ENCODE assay signal across 11 cellular contexts in the genomic region with DNA sequence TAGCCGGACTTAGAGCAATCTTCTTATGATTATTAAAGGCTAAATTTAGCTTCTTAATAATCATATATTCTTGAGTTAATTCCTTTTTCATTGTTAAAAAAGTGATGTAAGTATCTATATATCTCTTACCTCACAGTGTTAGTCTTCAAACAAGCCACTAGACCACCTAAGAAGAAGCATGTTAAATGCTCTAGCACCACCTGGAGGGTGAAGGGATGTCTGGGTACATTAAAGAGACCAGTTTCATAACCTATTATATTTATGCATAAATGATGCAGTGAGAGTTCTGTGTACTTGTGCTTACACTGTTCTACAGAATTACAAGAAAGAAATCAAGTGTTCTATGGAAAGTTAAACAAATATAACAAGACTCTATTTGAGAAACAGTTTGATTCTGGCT. TPM values are rescaled to one million over a fixed set of nuclear protein-coding genes. Genes with fewer than 3 reads are reported as not detected.
A peak's percentile ranks its signal among the peaks of the same experiment; 100 is the strongest.
DNase-seq lines count a peak whose midpoint lies in the region; ATAC-seq, FAIRE-seq and TF ChIP-seq lines count a peak whose summit lies in the region.
"Had no signal": no experiment of that assay in that cellular context is flagged by ENCODE, and none has a peak within 500 bp of the region (broad histone marks: within the 10 kb centered on the region; RNA-seq: fewer than 3 reads in every experiment).

No MANE protein-coding gene starts in this region.

- no TSS peak for BruUV-seq in PC-3 (replicated peaks; lab: Mats Ljungman, UMichigan)

- CTCF ChIA-PET in PC-3 (lab: Charles Lee) = interaction anchor here (1.2 kb wide), 1 partner anchor 18 kb away, joined by 3 read pairs; no protein-coding TSS in a partner anchor

- H3K4me2 ChIP-seq in PC-3 (ENCODE audit: low read length) = no peak overlapping the region

- H3K79me2 ChIP-seq in PC-3 (ENCODE audit: low read length) = no peaks in the 10 kb centered on the region

- no peaks in the 10 kb centered on the region for H3K9me2 ChIP-seq in PC-3 (replicated peaks; ENCODE audit: low read length)

- no peak overlapping the region for H3K27ac ChIP-seq in PC-3 (ENCODE audit: low read length)

- TF ChIP-seq CTCF in GM06990 (IDR thresholded peaks at IDR 0.05; ENCODE audit: insufficient read depth, low read length, poor library complexity, severe bottlenecking) (peak; percentile 8), PC-3 (conservative IDR thresholded peaks at IDR 0.05; ENCODE audit: low read depth, low read length) (peak; percentile 81), kidney epithelial cell (IDR thresholded peaks at IDR 0.05; ENCODE audit: insufficient read depth, low read length, poor library complexity, severe bottlenecking) (peak; percentile 49)

- no peaks in the 10 kb centered on the region for H3K9me3 ChIP-seq in PC-3 (ENCODE audit: low read length)

- no peak for FAIRE-seq in RCC 7860 (lab: Jason Lieb, UNC)

- DNase-seq in GM06990 (ENCODE audit: extremely low read depth, insufficient read length) (no peak), PC-3 (peak; percentile 56), kidney epithelial cell (ENCODE audit: low read depth) (peak; percentile 19), RCC 7860 (ENCODE audit: low spot score) (no peak), HUDEP-2 (lab: John Stamatoyannopoulos, UW; ENCODE audit: unreplicated experiment in 76 of 76) (no peak), foreskin melanocyte (no peak)
- DNase-seq: amygdala, NCI-H2029 treated with DMSO at 0.1 percent for 48 hours had no signal

- H3F3A ChIP-seq in PC-3 (ENCODE audit: low read length, unreplicated experiment) = no peaks in the 10 kb centered on the region

- intact Hi-C loops in PC-3 (cut with micrococcal nuclease) = no loop called here

- no peak overlapping the region for H2AFZ ChIP-seq in PC-3 (ENCODE audit: low read length)

- ATAC-seq in HG02981 (IDR thresholded peaks at IDR 0.05; ENCODE audit: unreplicated experiment) (peak; percentile 67), PC-3 (peak; percentile 73), GM21723 (IDR thresholded peaks at IDR 0.05; ENCODE audit: unreplicated experiment) (no peak)

- no peak overlapping the region for H3K9ac ChIP-seq in PC-3 (ENCODE audit: low read length)

- H3K4me1 ChIP-seq in PC-3 (ENCODE audit: insufficient read depth, low read length) = no peaks in the 10 kb centered on the region

- no peaks in the 10 kb centered on the region for H3K36me3 ChIP-seq in GM06990 (ENCODE audit: control insufficient read depth, insufficient read depth, low read length)
- H3K36me3 ChIP-seq in PC-3 (ENCODE audit: low read depth, low read length) = no peaks in the 10 kb centered on the region
- no peaks in the 10 kb centered on the region for H3K36me3 ChIP-seq in kidney epithelial cell (ENCODE audit: control insufficient read depth, insufficient read depth, low read length)

- POLR2A ChIA-PET in PC-3 (lab: Charles Lee; ENCODE audit: unreplicated experiment) = no interaction called here

- H3K4me3 ChIP-seq in GM06990 (replicated peaks; ENCODE audit: low read depth, low read length) = no peak overlapping the region
- H3K4me3 ChIP-seq in PC-3 (ENCODE audit: low read length) = no peak overlapping the region
- H3K4me3 ChIP-seq in kidney epithelial cell (ENCODE audit: low read depth, low read length) = no peak overlapping the region

- H3K27me3 ChIP-seq in GM06990 (replicated peaks; ENCODE audit: control insufficient read depth, insufficient read depth, low read length) = no peaks in the 10 kb centered on the region
- H3K27me3 ChIP-seq in PC-3 (ENCODE audit: low read length) = peaks cover 15% of the 10 kb centered on the region
- no peaks in the 10 kb centered on the region for H3K27me3 ChIP-seq in kidney epithelial cell (ENCODE audit: control insufficient read depth, insufficient read depth, low read length)

- no peaks in the 10 kb centered on the region for H4K20me1 ChIP-seq in PC-3 (ENCODE audit: low read length)

RNA-seq across cellular contexts. Expression of gene SLCO6A1, which starts 55.9 kb away (rescaled TPM):
- total RNA-seq in PC-3 (2014; rRNA removed) (not detected in 2 replicates), kidney epithelial cell (not detected in 2 replicates)
- total RNA-seq: omental fat pad had no signal

Comparison
In these comparisons a context has a peak if more than half of its experiments do, and no peak if none do; other contexts are left out.
1. DNase-seq: peak in PC-3 (single experiment) and kidney epithelial cell (single experiment); none in GM06990 (single experiment), RCC 7860 (single experiment), HUDEP-2 (0 of 76) and foreskin melanocyte (single experiment).
2. CTCF ChIP-seq: peak in every context shown above with its lines; median percentile 81 in PC-3; 49 in kidney epithelial cell; 8 in GM06990.